20 cellular contexts compared by ENCODE assay signal in genomic region chr15:76875911-76876310, GRCh38. TPM values are rescaled to one million over a fixed set of nuclear protein-coding genes. Genes with fewer than 3 reads are reported as not detected.
DNase-seq lines count a peak whose midpoint lies in the region; ATAC-seq and TF ChIP-seq lines count a peak whose summit lies in the region.
"Had no signal": no experiment of that assay in that cellular context is flagged by ENCODE, and none has a peak within 500 bp of the region (broad histone marks: within the 10 kb centered on the region; RNA-seq: fewer than 3 reads in every experiment).

No MANE protein-coding gene starts in this region.

- WGBS in neuronal stem cell (ENCODE audit: extremely low coverage in 2 of 2, insufficient read length in 2 of 2, insufficient replicate concordance in 1 of 2), 2 donors = no CpG with 5 or more reads among the region's 26 CpGs

- no peak overlapping the region for H2AK5ac ChIP-seq in neuronal stem cell (ENCODE audit: low read depth, low read length)

- no peak overlapping the region for H2AFZ ChIP-seq in neuronal stem cell (ENCODE audit: low read length)

- no peak overlapping the region for H3K4ac ChIP-seq in neuronal stem cell (ENCODE audit: low read length)

- no peaks in the 10 kb centered on the region for H3K79me1 ChIP-seq in neuronal stem cell (ENCODE audit: low read depth, low read length)

- CTCF ChIA-PET in HEK293 (lab: Yijun Ruan, JAX) = no interaction called here

- H4K91ac ChIP-seq in neuronal stem cell (ENCODE audit: low read depth, low read length, poor library complexity) = no peak overlapping the region

- ATAC-seq in left cardiac atrium (no peak), HG03196 (IDR thresholded peaks at IDR 0.05; ENCODE audit: unreplicated experiment) (no peak)
- ATAC-seq: CD8-positive, alpha-beta T cell; GM12878 had no signal

- H3K36me3 ChIP-seq in HEK293 (ENCODE audit: control insufficient read depth in 2 of 2, insufficient read depth in 1 of 2, low read length in 2 of 2) (peaks cover 10 to 17% of the 10 kb centered on the region in 2 experiments), neuronal stem cell (replicated peaks in 1 of 2; ENCODE audit: control insufficient read depth in 2 of 2, insufficient read depth in 2 of 2, low read length in 2 of 2) (peaks cover 0 to 6% of the 10 kb centered on the region in 2 donors)

- H2BK5ac ChIP-seq in neuronal stem cell (ENCODE audit: low read length) = no peak overlapping the region

- H3K23ac ChIP-seq in neuronal stem cell (ENCODE audit: low read depth, low read length, poor library complexity) = no peak overlapping the region

- intact Hi-C loops in left cardiac atrium (cut with DNase I) = no loop called here
- intact Hi-C loops in cardiac septum (cut with DNase I) = no loop called here

- no peak for TF ChIP-seq CTCF in HEK293 (tag by site-specific recombination; IDR thresholded peaks at IDR 0.05)

- H3K27ac ChIP-seq in HEK293 (ENCODE audit: extremely low read depth, low read depth, low read length) = no peak overlapping the region
- no peak overlapping the region for H3K27ac ChIP-seq in neuronal stem cell (replicated peaks; ENCODE audit: low read length)
- H3K27ac ChIP-seq: BLaER1 treated with 17β-estradiol and CSF1 and Interleukin-3, amounts not matched to agents 10 nM and 100 nM; C4-2B had no signal

- H3K9ac ChIP-seq in neuronal stem cell (ENCODE audit: low read depth, low read length, poor library complexity) = peak overlapping the region; percentile 50
- H3K9ac ChIP-seq: BLaER1 treated with 17β-estradiol and CSF1 and Interleukin-3, amounts not matched to agents 10 nM and 100 nM had no signal

- H4K8ac ChIP-seq in neuronal stem cell (ENCODE audit: low read depth, low read length) = no peak overlapping the region

- H3K18ac ChIP-seq in neuronal stem cell (ENCODE audit: low read length) = no peak overlapping the region

- no peaks in the 10 kb centered on the region for H3K9me3 ChIP-seq in HEK293 (ENCODE audit: control insufficient read depth, insufficient read depth, low read depth, low read length)
- no peaks in the 10 kb centered on the region for H3K9me3 ChIP-seq in neuronal stem cell (replicated peaks in 1 of 2; ENCODE audit: control insufficient read depth in 2 of 2, insufficient read depth in 1 of 2, low read depth in 1 of 2, low read length in 2 of 2)
- H3K9me3 ChIP-seq: Caco-2 had no signal

- no peak overlapping the region for H2BK15ac ChIP-seq in neuronal stem cell (ENCODE audit: low read length)

- H2BK120ac ChIP-seq in neuronal stem cell (ENCODE audit: low read depth, low read length) = no peak overlapping the region

- H3K14ac ChIP-seq in neuronal stem cell (ENCODE audit: low read length) = no peak overlapping the region

- H3K4me1 ChIP-seq in HEK293 (ENCODE audit: control insufficient read depth, insufficient read depth, low read length) (no peaks in the 10 kb centered on the region), neuronal stem cell (ENCODE audit: control insufficient read depth in 2 of 2, insufficient read depth in 1 of 2, low read depth in 1 of 2, low read length in 2 of 2) (no peaks in the 10 kb centered on the region)
- H3K4me1 ChIP-seq: Caco-2 had no signal

- H3K27me3 ChIP-seq in neuronal stem cell (ENCODE audit: control insufficient read depth in 3 of 3, insufficient read depth in 3 of 3, low read depth in 1 of 3, low read length in 3 of 3) = no peaks in the 10 kb centered on the region
- H3K27me3 ChIP-seq: BLaER1 treated with 17β-estradiol and CSF1 and Interleukin-3, amounts not matched to agents 10 nM and 100 nM had no signal

- no peak overlapping the region for H2BK12ac ChIP-seq in neuronal stem cell (ENCODE audit: low read length)

- H3K4me3 ChIP-seq in HEK293 (ENCODE audit: low read depth, low read length) = no peak overlapping the region
- H3K4me3 ChIP-seq in neuronal stem cell (ENCODE audit: low read length in 2 of 2) = no peak overlapping the region
- H3K4me3 ChIP-seq: BLaER1 treated with 17β-estradiol and CSF1 and Interleukin-3, amounts not matched to agents 10 nM and 100 nM; GM12878 had no signal

- POLR2A ChIA-PET in HEK293 (lab: Yijun Ruan, JAX) = no interaction called here

- DNase-seq in left cardiac atrium (peak; percentile 13), cardiac septum (ENCODE audit: low spot score) (no peak), ELF-1 (ENCODE audit: low read depth, low spot score) (peak; percentile 22), neuronal stem cell (ENCODE audit: low spot score) (no peak), epidermal melanocyte (ENCODE audit: insufficient read length, low spot score) (no peak), cerebellum (ENCODE audit: low spot score) (no peak)
- DNase-seq: 8988T; ACHN; AML-193; Caco-2; Calu3; CD4-positive, alpha-beta T cell; CD8-positive, alpha-beta T cell; DMS79 treated with DMSO at 0.1 percent for 48 hours; GDM1 had no signal

- no peak overlapping the region for H3K4me2 ChIP-seq in neuronal stem cell (ENCODE audit: insufficient read depth, low read length, poor library complexity, severe bottlenecking)
- H3K4me2 ChIP-seq: BLaER1 treated with 17β-estradiol and CSF1 and Interleukin-3, amounts not matched to agents 10 nM and 100 nM had no signal

TF ChIP-seq in HEK293, 187 proteins besides CTCF, POLR2A, EP300 and RAD21:
- TF ChIP-seq ZNF202 (tag by site-specific recombination; IDR thresholded peaks at IDR 0.05; ENCODE audit: borderline replicate concordance) = peak; percentile 70; the same call in 1 of the 2 replicates
- TF ChIP-seq ZNF768 (tag by site-specific recombination; IDR thresholded peaks at IDR 0.05) = no peak

RNA-seq across cellular contexts. Expression of gene SCAPER, which starts 29.2 kb away (rescaled TPM):
- total RNA-seq in left cardiac atrium (10 to 100 TPM; 28.9 to 30.1 TPM), cardiac septum (31.9 TPM), cerebellum (53.3 TPM)
- polyA plus RNA-seq in neuronal stem cell (2013, experiment 1 of 2) = 7.7 TPM
- 7.7 TPM for polyA plus RNA-seq in neuronal stem cell (2013, experiment 2 of 2)

RNA-seq across cellular contexts. Expression of gene RCN2, which starts 55.6 kb away (rescaled TPM):
- total RNA-seq in left cardiac atrium (10 to 100 TPM; 20.9 to 26.7 TPM), cardiac septum (30.3 TPM), cerebellum (88.9 TPM)
- polyA plus RNA-seq in neuronal stem cell (2013, experiment 1 of 2) = 246 TPM
- polyA plus RNA-seq in neuronal stem cell (2013, experiment 2 of 2) = 252 TPM

Comparison
In these comparisons a context has a peak if more than half of its experiments do, and no peak if none do; other contexts are left out.
1. DNase-seq: peak in left cardiac atrium (single experiment) and ELF-1 (single experiment); none in cardiac septum (single experiment), neuronal stem cell (single experiment), epidermal melanocyte (single experiment) and cerebellum (single experiment).